ENCODE assay signal across 9 cellular contexts in the genomic region with DNA sequence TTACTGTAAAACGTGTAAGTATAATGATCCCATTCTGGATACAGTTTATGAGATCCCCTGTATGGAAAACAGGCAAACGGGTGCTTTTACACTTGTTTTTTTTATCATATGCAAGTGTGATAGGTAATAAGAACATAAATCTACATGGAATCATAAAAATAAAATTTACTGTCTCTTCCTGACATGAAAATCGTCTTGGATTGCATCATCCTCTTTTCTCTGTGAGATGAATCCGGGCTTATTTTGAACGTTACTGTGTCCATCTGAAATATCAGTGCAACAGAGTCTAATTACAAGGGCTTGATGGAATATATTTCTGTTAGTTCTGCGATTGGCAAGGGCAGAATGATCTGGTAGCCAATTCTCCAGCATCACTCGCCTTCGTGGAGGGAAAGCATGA.
"Had no signal": no experiment of that assay in that cellular context is flagged by ENCODE, and none has a peak within 500 bp of the region (broad histone marks: within the 10 kb centered on the region; RNA-seq: fewer than 3 reads in every experiment).

No MANE protein-coding gene starts in this region.

- H3K27ac ChIP-seq: KMS-11 had no signal

- H3K9me3 ChIP-seq: HAP-1 had no signal

- FAIRE-seq: HTR-8/SVneo had no signal

- H3K9ac ChIP-seq: KMS-11 had no signal

- DNase-seq: GOT3, H7, HFFc6, Karpas-422, KBM-7 had no signal

- H3K4me3 Mint-ChIP-seq: HFFc6 had no signal

- H3K4me2 ChIP-seq: KMS-11 had no signal

- ATAC-seq: HCT116 had no signal

- H3K4me3 ChIP-seq: HAP-1 had no signal

- H3K27ac Mint-ChIP-seq: HFFc6 had no signal

- H3K4me1 ChIP-seq: HAP-1 had no signal

- H3K36me3 ChIP-seq: HAP-1 had no signal
